In genomic region chr5:87430863-87431262, GRCh38 we compare ENCODE assay signal across 21 cellular contexts.
"Had no signal": no experiment of that assay in that cellular context is flagged by ENCODE, and none has a peak within 500 bp of the region (broad histone marks: within the 10 kb centered on the region; RNA-seq: fewer than 3 reads in every experiment).

No MANE protein-coding gene starts in this region.

- H3K27me3 ChIP-seq: colonic mucosa, gastrocnemius medialis, heart right ventricle, left lung had no signal

- ATAC-seq: effector memory CD8-positive, alpha-beta T cell; esophagus mucosa; gastrocnemius medialis; heart right ventricle; left cardiac atrium; left lung; left ventricle myocardium superior; lower lobe of right lung; mucosa of descending colon; naive thymus-derived CD8-positive, alpha-beta T cell had no signal

- H3K4me1 ChIP-seq: colonic mucosa, gastrocnemius medialis, heart right ventricle, left lung, lower lobe of right lung had no signal

- H3K4me3 ChIP-seq: colonic mucosa, gastrocnemius medialis, heart right ventricle, left lung, lower lobe of right lung, mucosa of descending colon had no signal

- H3K27ac ChIP-seq: colonic mucosa, gastrocnemius medialis, heart right ventricle, left lung, lower lobe of right lung had no signal

- H3K9me3 ChIP-seq: colonic mucosa, gastrocnemius medialis, heart right ventricle, left lung, lower lobe of right lung, mucosa of descending colon had no signal

- DNase-seq: colonic mucosa; cortex of kidney; effector CD8-positive, alpha-beta T cell; effector memory CD8-positive, alpha-beta T cell; endodermal cell; erythroblast; foreskin melanocyte; gastrocnemius medialis; glutamatergic neuron; head of caudate nucleus; heart right ventricle; hippocampal formation; left cardiac atrium; left lung; left ventricle myocardium superior; lower lobe of right lung; mesenchymal stem cell; mucosa of descending colon; naive B cell; naive thymus-derived CD8-positive, alpha-beta T cell had no signal

- H3K36me3 ChIP-seq: colonic mucosa, gastrocnemius medialis, heart right ventricle, left lung, lower lobe of right lung had no signal
